Comparison of ENCODE assay signal across 33 cellular contexts in the genomic region with DNA sequence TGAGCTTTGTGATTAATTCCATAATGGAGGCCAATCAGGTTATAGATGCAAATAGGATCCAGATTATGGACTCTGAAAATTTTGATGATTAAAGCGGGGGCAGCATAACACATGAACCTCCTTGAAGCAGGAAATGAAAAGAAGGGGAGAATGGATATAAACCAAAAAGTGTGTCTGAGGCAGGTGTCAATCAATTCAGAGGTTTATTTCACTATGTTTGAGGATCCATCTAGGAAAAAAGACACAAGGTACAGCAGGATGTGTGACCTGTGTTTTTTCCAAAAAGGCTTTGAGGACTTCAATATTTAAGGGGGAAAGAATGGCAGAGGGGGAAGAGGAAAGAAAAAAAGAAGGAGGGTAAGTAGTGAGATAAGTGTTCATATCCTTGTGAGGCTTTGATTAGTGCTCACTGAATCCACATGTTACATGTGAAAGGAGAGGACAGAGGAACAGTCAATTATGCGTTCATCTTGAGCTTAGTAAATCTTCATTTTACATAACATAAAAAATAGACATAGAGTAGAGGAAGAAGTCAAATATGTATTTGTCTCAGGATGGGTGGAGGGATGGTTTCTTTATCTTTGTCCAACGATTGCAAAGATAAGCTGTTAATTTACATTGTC. TPM values are rescaled to one million over a fixed set of nuclear protein-coding genes. Genes with fewer than 3 reads are reported as not detected.
"Had no signal": no experiment of that assay in that cellular context is flagged by ENCODE, and none has a peak within 500 bp of the region (broad histone marks: within the 10 kb centered on the region; RNA-seq: fewer than 3 reads in every experiment).

No MANE protein-coding gene starts in this region.

- FAIRE-seq: astrocyte, bronchial epithelial cell had no signal

- H3K36me3 Mint-ChIP-seq: activated naive CD8-positive, alpha-beta T cell had no signal

- H3K4me1 Mint-ChIP-seq: activated T-helper 17 cell treated with anti-CD3 and anti-CD28 coated beads, Interleukin-2, amount 50 U/mL, for 72 hours; central memory CD8-positive, alpha-beta T cell; T-helper 17 cell had no signal

- H3K9me3 ChIP-seq: esophagus muscularis mucosa, gastrocnemius medialis, heart left ventricle had no signal

- H3K27ac ChIP-seq: brain microvascular endothelial cell, coronary artery, dorsolateral prefrontal cortex, esophagus muscularis mucosa, foreskin keratinocyte, gastrocnemius medialis, heart left ventricle, VCaP had no signal

- H3K27me3 ChIP-seq: brain microvascular endothelial cell, esophagus muscularis mucosa, foreskin keratinocyte, gastrocnemius medialis, heart left ventricle had no signal

- H3K27me3 Mint-ChIP-seq: activated B cell treated with CpG ODN at 0.5 μM for 24 hours; dendritic cell treated with granulocyte-macrophage colony-stimulating factor and Interleukin-4, amounts not matched to agents 40 ng/mL and 50 ng/mL, for 4 days had no signal

- H3K9me3 Mint-ChIP-seq: activated CD8-positive, alpha-beta T cell treated with anti-CD3 and anti-CD28 coated beads for 36 hours; activated T-cell treated with anti-CD3 and anti-CD28 coated beads, Interleukin-2, amount 50 U/mL, for 4 hours; activated T-helper 17 cell treated with anti-CD3 and anti-CD28 coated beads, Interleukin-2, amount 50 U/mL, for 72 hours; central memory CD8-positive, alpha-beta T cell; dendritic cell treated with granulocyte-macrophage colony-stimulating factor and Interleukin-4, amounts not matched to agents 40 ng/mL and 50 ng/mL, for 4 days; T-helper 2 cell treated with Interferon-gamma antibody and Interleukin-4, amounts not matched to agents 5 μg/mL and 100 μg/mL, for 36 hours had no signal

- H3K27ac Mint-ChIP-seq: activated B cell treated with CpG ODN at 0.5 μM for 24 hours; activated CD8-positive, alpha-beta T cell treated with anti-CD3 and anti-CD28 coated beads for 36 hours; activated naive CD8-positive, alpha-beta T cell; activated T-helper 17 cell treated with anti-CD3 and anti-CD28 coated beads, Interleukin-2, amount 50 U/mL, for 72 hours; dendritic cell treated with granulocyte-macrophage colony-stimulating factor and Interleukin-4, amounts not matched to agents 40 ng/mL and 50 ng/mL, for 4 days; T-helper 17 cell; T-helper 2 cell treated with Interferon-gamma antibody and Interleukin-4, amounts not matched to agents 5 μg/mL and 100 μg/mL, for 36 hours had no signal

- H3K4me1 ChIP-seq: esophagus muscularis mucosa, gastrocnemius medialis, heart left ventricle had no signal

- H3K4me3 Mint-ChIP-seq: activated B cell treated with CpG ODN at 0.5 μM for 24 hours; activated CD8-positive, alpha-beta T cell treated with anti-CD3 and anti-CD28 coated beads for 36 hours; activated naive CD8-positive, alpha-beta T cell; activated T-cell treated with anti-CD3 and anti-CD28 coated beads, Interleukin-2, amount 50 U/mL, for 4 hours; activated T-helper 17 cell treated with anti-CD3 and anti-CD28 coated beads, Interleukin-2, amount 50 U/mL, for 72 hours; central memory CD8-positive, alpha-beta T cell; dendritic cell treated with granulocyte-macrophage colony-stimulating factor and Interleukin-4, amounts not matched to agents 40 ng/mL and 50 ng/mL, for 4 days; T-helper 17 cell; T-helper 2 cell treated with Interferon-gamma antibody and Interleukin-4, amounts not matched to agents 5 μg/mL and 100 μg/mL, for 36 hours had no signal

- H3K36me3 ChIP-seq: brain microvascular endothelial cell, esophagus muscularis mucosa, gastrocnemius medialis, heart left ventricle had no signal

- ATAC-seq: activated CD4-positive, CD25-positive, alpha-beta regulatory T cell treated with anti-CD3 and anti-CD28 coated beads, Interleukin-2, amount 50 U/mL, for 24 hours; activated CD8-positive, alpha-beta T cell treated with anti-CD3 and anti-CD28 coated beads for 36 hours; activated T-cell treated with anti-CD3 and anti-CD28 coated beads, Interleukin-2, amount 50 U/mL, for 4 hours; activated T-helper 17 cell treated with anti-CD3 and anti-CD28 coated beads, Interleukin-2, amount 50 U/mL, for 72 hours; foreskin keratinocyte; gastrocnemius medialis; heart left ventricle; T-helper 17 cell had no signal

- DNase-seq: activated B cell treated with CpG ODN at 0.5 μM for 24 hours; activated CD4-positive, alpha-beta T cell treated with anti-CD3 and anti-CD28 coated beads for 48 hours; activated CD4-positive, alpha-beta T cell treated with anti-CD3 and anti-CD28 coated beads, Interleukin-2, amount 50 U/mL, for 1 hour; activated CD4-positive, alpha-beta T cell treated with anti-CD3 and anti-CD28 coated beads, Interleukin-2, amount 50 U/mL, for 48 hours; activated CD8-positive, alpha-beta memory T cell treated with anti-CD3 and anti-CD28 coated beads for 24 hours; activated CD8-positive, alpha-beta T cell treated with anti-CD3 and anti-CD28 coated beads for 36 hours; activated effector memory CD4-positive, alpha-beta T cell treated with Interleukin-2 at 50 U/mL for 16 hours; activated gamma-delta T cell treated with Interleukin-2 at 50 U/mL for 16 hours; activated naive CD4-positive, alpha-beta T cell treated with anti-CD3 and anti-CD28 coated beads, Interleukin-2, amount 50 U/mL, for 16 hours; activated naive CD4-positive, alpha-beta T cell treated with Interleukin-2 at 50 U/mL for 16 hours; activated T-cell treated with anti-CD3 and anti-CD28 coated beads, Interleukin-2, amount 50 U/mL, for 4 hours; amniotic stem cell; anterior cingulate cortex; brain microvascular endothelial cell; dorsolateral prefrontal cortex; effector memory CD4-positive, alpha-beta T cell; foreskin keratinocyte; gastrocnemius medialis; glutamatergic neuron; heart left ventricle; T-helper 17 cell had no signal

- H3K4me3 ChIP-seq: coronary artery, dorsolateral prefrontal cortex, esophagus muscularis mucosa, gastrocnemius medialis, heart left ventricle had no signal

RNA-seq across cellular contexts. Expression of a gene that starts 34.1 kb away (rescaled TPM):
- total RNA-seq: activated B cell treated with CpG ODN at 0.5 μM for 24 hours; activated CD8-positive, alpha-beta T cell treated with anti-CD3 and anti-CD28 coated beads for 36 hours; activated T-cell treated with anti-CD3 and anti-CD28 coated beads, Interleukin-2, amount 50 U/mL, for 4 hours; activated T-helper 17 cell treated with anti-CD3 and anti-CD28 coated beads, Interleukin-2, amount 50 U/mL, for 72 hours; astrocyte; bronchial epithelial cell; cerebellum; dorsolateral prefrontal cortex; foreskin keratinocyte had no signal
- polyA plus RNA-seq: foreskin keratinocyte had no signal
